16 cellular contexts compared by ENCODE assay signal in the genomic region with DNA sequence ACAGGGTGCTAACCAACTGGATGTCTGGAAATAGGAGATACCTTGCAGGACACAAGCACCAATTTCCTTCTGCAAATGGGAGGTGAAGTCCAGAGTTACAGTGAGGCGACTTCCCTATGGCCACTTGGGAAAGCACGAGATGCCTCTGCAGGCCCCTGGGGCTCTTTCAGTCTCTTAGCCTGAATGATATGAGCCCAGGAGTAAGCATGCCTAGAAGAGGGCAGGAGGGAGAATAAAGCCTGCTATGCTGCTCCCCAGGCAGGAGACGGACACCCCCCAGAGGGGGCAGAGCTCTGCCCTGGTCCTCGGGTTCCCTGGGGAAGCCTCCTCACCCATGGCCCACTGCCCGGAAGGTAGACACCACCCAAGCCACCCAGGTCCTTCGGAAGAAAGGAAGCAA.
DNase-seq lines count a peak whose midpoint lies in the region; ATAC-seq and TF ChIP-seq lines count a peak whose summit lies in the region.
"Had no signal": no experiment of that assay in that cellular context is flagged by ENCODE, and none has a peak within 500 bp of the region (broad histone marks: within the 10 kb centered on the region; RNA-seq: fewer than 3 reads in every experiment).

No MANE protein-coding gene starts in this region.

- no peaks in the 10 kb centered on the region for H4K20me1 ChIP-seq in IMR-90 (ENCODE audit: insufficient read depth, low read length)

- CTCF ChIA-PET in IMR-90 (lab: Yijun Ruan, JAX): interaction anchor here (0.6 kb wide), 1 partner anchor 481 kb away, joined by 4 read pairs; no protein-coding TSS in a partner anchor

- no peak overlapping the region for H3K23ac ChIP-seq in IMR-90 (ENCODE audit: low read depth, low read length)
- no peak overlapping the region for H3K23ac ChIP-seq in mesenchymal stem cell (ENCODE audit: low read length in 2 of 2)

- H3K36me3 ChIP-seq in IMR-90 (ENCODE audit: control insufficient read depth, insufficient read depth, low read length): peaks cover 4% of the 10 kb centered on the region; the same call in 1 of the 2 replicates
- H3K36me3 ChIP-seq in mesenchymal stem cell (ENCODE audit: control insufficient read depth in 1 of 2, insufficient read depth in 2 of 2, low read depth in 1 of 2, low read length in 2 of 2): peaks cover 6 to 12% of the 10 kb centered on the region in 2 experiments
- no peaks in the 10 kb centered on the region for H3K36me3 ChIP-seq in aorta (ENCODE audit: control insufficient read depth in 1 of 2, insufficient read depth in 2 of 2, low read length in 1 of 2)
- no peaks in the 10 kb centered on the region for H3K36me3 ChIP-seq in SJCRH30
- H3K36me3 ChIP-seq: BE2C had no signal

- ATAC-seq in IMR-90 (ENCODE audit: low read depth): no peak
- peak; percentile 44 for ATAC-seq in aorta (ENCODE audit: low FRiP score)
- ATAC-seq in naive thymus-derived CD8-positive, alpha-beta T cell: no peak

- POLR2A ChIA-PET in IMR-90 (lab: Charles Lee; ENCODE audit: unreplicated experiment): no interaction called here
- POLR2A ChIA-PET in naive thymus-derived CD8-positive, alpha-beta T cell (lab: Charles Lee): no interaction called here

- H3K9ac ChIP-seq in IMR-90 (ENCODE audit: low read depth, low read length): no peak overlapping the region
- no peak overlapping the region for H3K9ac ChIP-seq in mesenchymal stem cell (ENCODE audit: low read length)

- no peaks in the 10 kb centered on the region for H3K4me1 Mint-ChIP-seq in naive thymus-derived CD8-positive, alpha-beta T cell
- H3K4me1 Mint-ChIP-seq: CD4-positive, CD25-positive, alpha-beta regulatory T cell; CD8-positive, alpha-beta memory T cell had no signal

- peaks cover 0 to 10% (median 2%) of the 10 kb centered on the region in 9 donors for H3K9me3 Mint-ChIP-seq in naive thymus-derived CD8-positive, alpha-beta T cell

- peak overlapping the region; percentile 39 for H2AK9ac ChIP-seq in IMR-90 (replicated peaks; ENCODE audit: low read depth, low read length, poor library complexity)

- H3K4me2 ChIP-seq in IMR-90 (ENCODE audit: low read depth, low read length): no peak overlapping the region
- no peak overlapping the region for H3K4me2 ChIP-seq in mesenchymal stem cell (ENCODE audit: low read length, poor library complexity, severe bottlenecking)

- intact Hi-C loops in IMR-90 (cut with micrococcal nuclease): no loop called here
- intact Hi-C loops in aorta (cut with DNase I): no loop called here

- H3K4me3 ChIP-seq in IMR-90 (ENCODE audit: insufficient read depth, low read depth, low read length) (no peak overlapping the region), coronary artery (no peak overlapping the region), mesenchymal stem cell (ENCODE audit: insufficient read depth in 1 of 2, low read depth in 1 of 2, low read length in 2 of 2) (no peak overlapping the region), aorta (ENCODE audit: low read length in 2 of 2) (no peak overlapping the region), SJCRH30 (no peak overlapping the region)

- H3K4ac ChIP-seq in IMR-90 (ENCODE audit: low read depth, low read length) (peak overlapping the region; percentile 17; the same call in 1 of the 2 replicates), mesenchymal stem cell (ENCODE audit: low read depth in 1 of 2, low read length in 2 of 2) (no peak overlapping the region)

- H4K91ac ChIP-seq in IMR-90 (ENCODE audit: insufficient read depth, low read depth, low read length) (peak overlapping the region; percentile 39; the same call in 1 of the 2 replicates), mesenchymal stem cell (ENCODE audit: low read length) (no peak overlapping the region)

- H2AK5ac ChIP-seq in IMR-90 (ENCODE audit: low read depth, low read length) (0 out of 2 replicates have a peak overlapping the region, but pooled peaks have one; percentile 19), mesenchymal stem cell (ENCODE audit: low read length, severe bottlenecking) (peak overlapping the region; percentile 27)

- in situ Hi-C loops in IMR-90 (cut with MboI; ENCODE audit: low sequenced_read_pairs): no loop called here

- H2BK12ac ChIP-seq in mesenchymal stem cell (ENCODE audit: low read length in 2 of 2): no peak overlapping the region

- peaks cover 13% of the 10 kb centered on the region for H3K4me1 ChIP-seq in IMR-90 (ENCODE audit: control insufficient read depth, insufficient read depth, low read length)
- H3K4me1 ChIP-seq in mesenchymal stem cell (ENCODE audit: control insufficient read depth, insufficient read depth, low read depth, low read length): no peaks in the 10 kb centered on the region
- H3K4me1 ChIP-seq in aorta (ENCODE audit: control insufficient read depth in 1 of 2, insufficient read depth in 2 of 2, low read length in 2 of 2): no peaks in the 10 kb centered on the region
- H3K4me1 ChIP-seq in SJCRH30: no peaks in the 10 kb centered on the region
- H3K4me1 ChIP-seq: BE2C had no signal

- H2BK5ac ChIP-seq in IMR-90 (ENCODE audit: low read depth, low read length, poor library complexity, severe bottlenecking) (no peak overlapping the region), mesenchymal stem cell (ENCODE audit: low read depth, low read length, poor library complexity, severe bottlenecking) (no peak overlapping the region)

- no peak overlapping the region for H2AFZ ChIP-seq in IMR-90 (replicated peaks; ENCODE audit: low read length, poor library complexity)
- no peak overlapping the region for H2AFZ ChIP-seq in mesenchymal stem cell (ENCODE audit: low read depth, low read length)

- dilution Hi-C loops in IMR-90 (cut with HindIII; ENCODE audit: low sequenced_read_pairs, unreplicated experiment): no loop called here

- no peak overlapping the region for H3K4me3 Mint-ChIP-seq in naive thymus-derived CD8-positive, alpha-beta T cell
- H3K4me3 Mint-ChIP-seq: CD4-positive, CD25-positive, alpha-beta regulatory T cell; CD8-positive, alpha-beta memory T cell had no signal

- H3K27me3 ChIP-seq in IMR-90 (ENCODE audit: control insufficient read depth, insufficient read depth, low read length): no peaks in the 10 kb centered on the region
- H3K27me3 ChIP-seq in mesenchymal stem cell (ENCODE audit: control insufficient read depth in 1 of 2, insufficient read depth in 1 of 2, low read length in 2 of 2): peaks cover 4 to 5% of the 10 kb centered on the region in 2 experiments
- no peaks in the 10 kb centered on the region for H3K27me3 ChIP-seq in aorta (ENCODE audit: control insufficient read depth in 1 of 2, insufficient read depth in 2 of 2, low read length in 1 of 2)
- H3K27me3 ChIP-seq in SJCRH30: no peaks in the 10 kb centered on the region
- H3K27me3 ChIP-seq: BE2C had no signal

- peaks cover 0 to 3% (median 0%) of the 10 kb centered on the region in 3 donors for H3K36me3 Mint-ChIP-seq in naive thymus-derived CD8-positive, alpha-beta T cell
- H3K36me3 Mint-ChIP-seq: CD4-positive, CD25-positive, alpha-beta regulatory T cell had no signal

- TF ChIP-seq CTCF in IMR-90 (conservative IDR thresholded peaks at IDR 0.05; ENCODE audit: low read depth, low read length) (no peak), coronary artery (IDR thresholded peaks at IDR 0.05) (no peak)

- BruUV-seq in IMR-90 (replicated peaks; lab: Mats Ljungman, UMichigan): no TSS peak

- no peak overlapping the region for H3K27ac ChIP-seq in IMR-90 (ENCODE audit: insufficient read depth, low read length)
- no peak overlapping the region for H3K27ac ChIP-seq in coronary artery
- no peak overlapping the region for H3K27ac ChIP-seq in mesenchymal stem cell (ENCODE audit: low read length, poor library complexity, severe bottlenecking)
- no peak overlapping the region for H3K27ac ChIP-seq in aorta (ENCODE audit: low read depth in 1 of 2, low read length in 2 of 2)
- H3K27ac ChIP-seq in SJCRH30: no peak overlapping the region
- H3K27ac ChIP-seq: HL-60 had no signal

- no peak overlapping the region for H2BK20ac ChIP-seq in IMR-90 (ENCODE audit: low read depth, low read length)

- H3K18ac ChIP-seq in IMR-90 (ENCODE audit: low read depth, low read length) (no peak overlapping the region), mesenchymal stem cell (ENCODE audit: low read depth in 1 of 2, low read length in 2 of 2) (no peak overlapping the region)

- H3K27me3 Mint-ChIP-seq in naive thymus-derived CD8-positive, alpha-beta T cell: peaks cover 5 to 21% (median 9%) of the 10 kb centered on the region in 5 donors

- peak overlapping the region; percentile 23; the same call in 1 of the 2 replicates for H2BK120ac ChIP-seq in IMR-90 (ENCODE audit: low read depth, low read length)
- H2BK120ac ChIP-seq in mesenchymal stem cell (ENCODE audit: low read depth, low read length): no peak overlapping the region

- H3K56ac ChIP-seq in IMR-90 (ENCODE audit: extremely low read depth, insufficient read depth, low read length): no peak overlapping the region

- no peak overlapping the region for H3K27ac Mint-ChIP-seq in naive thymus-derived CD8-positive, alpha-beta T cell
- H3K27ac Mint-ChIP-seq: CD4-positive, CD25-positive, alpha-beta regulatory T cell had no signal

- no peak for TF ChIP-seq RAD21 in IMR-90 (IDR thresholded peaks at IDR 0.05; ENCODE audit: low read length)

- no peak overlapping the region for H4K8ac ChIP-seq in IMR-90 (ENCODE audit: low read depth in 2 of 2, low read length in 2 of 2)
- no peak overlapping the region for H4K8ac ChIP-seq in mesenchymal stem cell (ENCODE audit: low read length)

- H3K79me1 ChIP-seq in IMR-90 (ENCODE audit: low read depth in 1 of 2, low read length in 2 of 2): no peaks in the 10 kb centered on the region
- H3K79me1 ChIP-seq in mesenchymal stem cell (replicated peaks; ENCODE audit: low read length, poor library complexity, severe bottlenecking): no peaks in the 10 kb centered on the region

- H2BK15ac ChIP-seq in IMR-90 (ENCODE audit: low read depth, low read length) (no peak overlapping the region), mesenchymal stem cell (ENCODE audit: low read depth, poor library complexity, severe bottlenecking) (no peak overlapping the region)

- DNase-seq in IMR-90 (no peak), coronary artery (ENCODE audit: low spot score) (peak; percentile 49), mesenchymal stem cell (no peak), aorta (no peak), T-helper 2 cell (no peak), SJCRH30 (no peak)
- DNase-seq in naive thymus-derived CD8-positive, alpha-beta T cell: no peak
- DNase-seq: BE2C; C1 segment of cervical spinal cord; CD4-positive, CD25-positive, alpha-beta regulatory T cell; CD8-positive, alpha-beta memory T cell; COR-L47; GOT3; H7; KG1 had no signal

- no CpG with 5 or more reads among the region's 6 CpGs for WGBS in IMR-90 (ENCODE audit: extremely low coverage in 2 of 2, insufficient read length in 1 of 2), 2 experiments
- 93% methylated on average over 6 of the region's 6 CpGs for WGBS in mesenchymal stem cell
- WGBS in aorta, 2 donors: 68 to 75% methylated on average over 6 of the region's 6 CpGs

- no peak for TF ChIP-seq POLR2A in IMR-90 (IDR thresholded peaks at IDR 0.05; ENCODE audit: low read depth, low read length)

- H3K9me3 ChIP-seq in IMR-90 (ENCODE audit: control insufficient read depth, insufficient read depth, low read length): peaks cover 7% of the 10 kb centered on the region
- H3K9me3 ChIP-seq in mesenchymal stem cell (ENCODE audit: control insufficient read depth, low read length): peaks cover 13% of the 10 kb centered on the region
- H3K9me3 ChIP-seq in aorta (ENCODE audit: control insufficient read depth, low read length): peaks cover 1% of the 10 kb centered on the region
- H3K9me3 ChIP-seq in SJCRH30 (replicated peaks): no peaks in the 10 kb centered on the region
- H3K9me3 ChIP-seq: BE2C had no signal

- H3K14ac ChIP-seq in IMR-90 (replicated peaks; ENCODE audit: low read depth, low read length): peak overlapping the region; percentile 19; the same call in 1 of the 2 replicates
- no peak overlapping the region for H3K14ac ChIP-seq in mesenchymal stem cell (ENCODE audit: low read length in 2 of 2)

- no peak overlapping the region for H4K5ac ChIP-seq in IMR-90 (ENCODE audit: low read depth, low read length)

- peaks cover 4% of the 10 kb centered on the region; the same call in 1 of the 2 replicates for H3K9me1 ChIP-seq in IMR-90 (ENCODE audit: insufficient read depth, low read length)
